Comparison of ENCODE assay signal across 23 cellular contexts in genomic region chr11:105135873-105136272, GRCh38. TPM values are rescaled to one million over a fixed set of nuclear protein-coding genes. Genes with fewer than 3 reads are reported as not detected.
A peak's percentile ranks its signal among the peaks of the same experiment; 100 is the strongest.
DNase-seq lines count a peak whose midpoint lies in the region; ATAC-seq, FAIRE-seq and TF ChIP-seq lines count a peak whose summit lies in the region.
"Had no signal": no experiment of that assay in that cellular context is flagged by ENCODE, and none has a peak within 500 bp of the region (broad histone marks: within the 10 kb centered on the region; RNA-seq: fewer than 3 reads in every experiment).

No MANE protein-coding gene starts in this region.

- no peak overlapping the region for H2BK20ac ChIP-seq in IMR-90 (ENCODE audit: low read depth, low read length)

- no peak overlapping the region for H2BK5ac ChIP-seq in IMR-90 (ENCODE audit: low read depth, low read length, poor library complexity, severe bottlenecking)

- no peaks in the 10 kb centered on the region for H3K36me3 Mint-ChIP-seq in astrocyte (ENCODE audit: low read depth, unreplicated experiment)

- POLR2A ChIA-PET in IMR-90 (lab: Charles Lee; ENCODE audit: unreplicated experiment) = no interaction called here

- BruUV-seq in IMR-90 (replicated peaks; lab: Mats Ljungman, UMichigan) = no TSS peak

- FAIRE-seq in astrocyte (lab: Jason Lieb, UNC) = peak; percentile 34
- FAIRE-seq: GM12891, GM18507 had no signal

- no peak overlapping the region for H3K4ac ChIP-seq in IMR-90 (ENCODE audit: low read depth, low read length)

- no peak overlapping the region for H3K56ac ChIP-seq in IMR-90 (ENCODE audit: extremely low read depth, insufficient read depth, low read length)

- no peak overlapping the region for H4K8ac ChIP-seq in IMR-90 (ENCODE audit: low read depth in 2 of 2, low read length in 2 of 2)

- H3K4me1 ChIP-seq in IMR-90 (ENCODE audit: control insufficient read depth, insufficient read depth, low read length) = no peaks in the 10 kb centered on the region; the same call in 1 of the 2 replicates
- H3K4me1 ChIP-seq in astrocyte (ENCODE audit: insufficient read depth, low read length) = no peaks in the 10 kb centered on the region

- dilution Hi-C loops in IMR-90 (cut with HindIII; ENCODE audit: low sequenced_read_pairs, unreplicated experiment) = no loop called here

- H3K27ac Mint-ChIP-seq in astrocyte (ENCODE audit: unreplicated experiment) = no peak overlapping the region
- H3K27ac Mint-ChIP-seq: CD4-positive, alpha-beta memory T cell; GM23338; H9 had no signal

- no peak overlapping the region for H3K18ac ChIP-seq in IMR-90 (ENCODE audit: low read depth, low read length)

- H3K27me3 ChIP-seq in IMR-90 (ENCODE audit: control insufficient read depth, insufficient read depth, low read length) = no peaks in the 10 kb centered on the region
- no peaks in the 10 kb centered on the region for H3K27me3 ChIP-seq in astrocyte (ENCODE audit: insufficient read depth, low read length)

- intact Hi-C loops in IMR-90 (cut with micrococcal nuclease) = no loop called here

- H3K27me3 Mint-ChIP-seq in astrocyte (ENCODE audit: low read depth, unreplicated experiment) = no peaks in the 10 kb centered on the region

- no peak overlapping the region for H2AFZ ChIP-seq in IMR-90 (replicated peaks; ENCODE audit: low read length, poor library complexity)
- H2AFZ ChIP-seq in astrocyte (ENCODE audit: low read depth, low read length) = no peak overlapping the region
- H2AFZ ChIP-seq: GM23338 had no signal

- in situ Hi-C loops in IMR-90 (cut with MboI; ENCODE audit: low sequenced_read_pairs) = no loop called here

- H3K4me3 ChIP-seq in IMR-90 (ENCODE audit: insufficient read depth, low read depth, low read length) = no peak overlapping the region
- no peak overlapping the region for H3K4me3 ChIP-seq in astrocyte (ENCODE audit: insufficient read depth, low read depth, low read length)
- H3K4me3 ChIP-seq: GM23338 had no signal

- no peak for DNase-seq in IMR-90
- no peak for DNase-seq in astrocyte (ENCODE audit: low read depth)
- peak; percentile 3 for DNase-seq in renal cortical epithelial cell (ENCODE audit: low read depth)
- DNase-seq: C1 segment of cervical spinal cord; Calu3; CD4-positive, alpha-beta memory T cell; COR-L47; DMS53; DMS79 treated with DMSO at 0.1 percent for 48 hours; GF-D8; H9 had no signal

- H3K9me3 ChIP-seq in IMR-90 (ENCODE audit: control insufficient read depth, insufficient read depth, low read length) (no peaks in the 10 kb centered on the region; the same call in 1 of the 2 replicates), astrocyte (ENCODE audit: insufficient read depth, low read depth, low read length) (peaks cover 3% of the 10 kb centered on the region)

- no peaks in the 10 kb centered on the region for H3K79me2 ChIP-seq in astrocyte (ENCODE audit: insufficient read depth, low read length)

- 90% methylated on average over 2 of the region's 4 CpGs; no CpG with 5 or more reads in 1 of the 2 experiments for WGBS in IMR-90 (ENCODE audit: extremely low coverage in 2 of 2, insufficient read length in 1 of 2), 2 experiments

- peaks cover 6% of the 10 kb centered on the region for H3K4me1 Mint-ChIP-seq in astrocyte (ENCODE audit: low read depth, unreplicated experiment)
- H3K4me1 Mint-ChIP-seq: GM23338, H9 had no signal

- H3K4me3 Mint-ChIP-seq in astrocyte (ENCODE audit: unreplicated experiment) = no peak overlapping the region
- H3K4me3 Mint-ChIP-seq: CD4-positive, alpha-beta memory T cell; GM23338; H9 had no signal

- no peak overlapping the region for H2AK9ac ChIP-seq in IMR-90 (replicated peaks; ENCODE audit: low read depth, low read length, poor library complexity)

- no peaks in the 10 kb centered on the region for H3K9me1 ChIP-seq in IMR-90 (ENCODE audit: insufficient read depth, low read length)

- TF ChIP-seq POLR2A in IMR-90 (IDR thresholded peaks at IDR 0.05; ENCODE audit: low read depth, low read length) = no peak

- ATAC-seq in IMR-90 (ENCODE audit: low read depth) = no peak
- ATAC-seq in HG02870 (IDR thresholded peaks at IDR 0.05; ENCODE audit: unreplicated experiment) = no peak
- no peak for ATAC-seq in SK-N-SH treated with all-trans-retinoic acid at 6 μM for 48 hours
- ATAC-seq: GM23338, HCT116 had no signal

- no peaks in the 10 kb centered on the region for H3K79me1 ChIP-seq in IMR-90 (ENCODE audit: low read depth in 1 of 2, low read length in 2 of 2)

- no peak overlapping the region for H3K23ac ChIP-seq in IMR-90 (ENCODE audit: low read depth, low read length)

- H2BK120ac ChIP-seq in IMR-90 (ENCODE audit: low read depth, low read length) = no peak overlapping the region

- H2BK15ac ChIP-seq in IMR-90 (ENCODE audit: low read depth, low read length) = 0 out of 3 replicates have a peak overlapping the region, but pooled peaks have one; percentile 14

- TF ChIP-seq RAD21 in IMR-90 (IDR thresholded peaks at IDR 0.05; ENCODE audit: low read length) (no peak), Ishikawa (IDR thresholded peaks at IDR 0.05; ENCODE audit: low read depth) (no peak)

- no peak overlapping the region for H3K27ac ChIP-seq in IMR-90 (ENCODE audit: insufficient read depth, low read length)
- H3K27ac ChIP-seq in astrocyte (ENCODE audit: low read depth, low read length) = no peak overlapping the region

- CTCF ChIA-PET in IMR-90 (lab: Yijun Ruan, JAX) = no interaction called here

- no peak overlapping the region for H2AK5ac ChIP-seq in IMR-90 (ENCODE audit: low read depth, low read length)

- no peak overlapping the region for H3K9ac ChIP-seq in IMR-90 (ENCODE audit: low read depth, low read length)
- no peak overlapping the region for H3K9ac ChIP-seq in astrocyte (ENCODE audit: low read length)

- TF ChIP-seq CTCF in IMR-90 (conservative IDR thresholded peaks at IDR 0.05; ENCODE audit: low read depth, low read length) (no peak), astrocyte (IDR thresholded peaks at IDR 0.05; ENCODE audit: insufficient read depth, low read depth, low read length) (no peak)

- H3K36me3 ChIP-seq in IMR-90 (ENCODE audit: control insufficient read depth, insufficient read depth, low read length) = no peaks in the 10 kb centered on the region
- no peaks in the 10 kb centered on the region for H3K36me3 ChIP-seq in astrocyte (ENCODE audit: insufficient read depth, low read length)

- H4K91ac ChIP-seq in IMR-90 (ENCODE audit: insufficient read depth, low read depth, low read length) = no peak overlapping the region

- no peaks in the 10 kb centered on the region for H4K20me1 ChIP-seq in IMR-90 (ENCODE audit: insufficient read depth, low read length)
- H4K20me1 ChIP-seq in astrocyte (ENCODE audit: insufficient read depth, low read length) = no peaks in the 10 kb centered on the region

- peaks cover 6% of the 10 kb centered on the region for H3K9me3 Mint-ChIP-seq in astrocyte (ENCODE audit: unreplicated experiment)

- H4K5ac ChIP-seq in IMR-90 (ENCODE audit: low read depth, low read length) = no peak overlapping the region

- H3K4me2 ChIP-seq in IMR-90 (ENCODE audit: low read depth, low read length) (no peak overlapping the region), astrocyte (ENCODE audit: low read length) (no peak overlapping the region)
- H3K4me2 ChIP-seq: GM23338 had no signal

- no peak for TF ChIP-seq EP300 in Ishikawa (IDR thresholded peaks at IDR 0.05; ENCODE audit: borderline replicate concordance)

- H3K14ac ChIP-seq in IMR-90 (replicated peaks; ENCODE audit: low read depth, low read length) = no peak overlapping the region

TF ChIP-seq in IMR-90, 13 proteins besides CTCF, POLR2A, EP300 and RAD21:
- TF ChIP-seq RCOR1 (IDR thresholded peaks at IDR 0.05; ENCODE audit: insufficient replicate concordance, low read length) = no peak

TF ChIP-seq in SK-N-SH treated with all-trans-retinoic acid at 6 μM for 48 hours, 23 proteins besides CTCF, POLR2A, EP300 and RAD21:
- TF ChIP-seq ZNF70 (CRISPR knock-in tag; IDR thresholded peaks at IDR 0.05) = no peak

RNA-seq across cellular contexts. Expression of gene CARD18, which starts 3.7 kb away (rescaled TPM):
- total RNA-seq in IMR-90 (2012; rRNA removed) (not detected in 2 replicates), astrocyte (not detected in 2 replicates), renal cortical epithelial cell (not detected in 2 replicates)
- not detected in 2 replicates for polyA plus RNA-seq in IMR-90 (2012; rRNA removed)
- not detected in 2 replicates for polyA plus RNA-seq in IMR-90 (2012; cell fraction: cytosol; rRNA removed)
- polyA plus RNA-seq in IMR-90 (2012; cell fraction: nucleus; rRNA removed; ENCODE audit: low replicate concordance) = not detected in 2 replicates
- total RNA-seq: A172; A673; Calu3; CD4-positive, alpha-beta memory T cell; G401; GM23338; H4; H9 had no signal
- polyA plus RNA-seq: BJ; CD4-positive, alpha-beta memory T cell; GM23338 had no signal
